In genomic region chr5:89573336-89573735, GRCh38 we compare ENCODE assay signal across 26 cellular contexts.
"Had no signal": no experiment of that assay in that cellular context is flagged by ENCODE, and none has a peak within 500 bp of the region (broad histone marks: within the 10 kb centered on the region; RNA-seq: fewer than 3 reads in every experiment).

No MANE protein-coding gene starts in this region.

- H3K9me3 ChIP-seq: breast epithelium, esophagus squamous epithelium, left ventricle myocardium inferior, sigmoid colon, tibial artery had no signal

- DNase-seq: activated CD4-positive, alpha-beta memory T cell treated with anti-CD3 and anti-CD28 coated beads, Interleukin-2, amount 10 ng/mL, durations not matched to agents 7 days and 5 days; activated CD4-positive, alpha-beta T cell treated with anti-CD3 and anti-CD28 coated beads for 1 hour; activated CD4-positive, alpha-beta T cell treated with anti-CD3 and anti-CD28 coated beads, Interleukin-2, amount 10 ng/mL, durations not matched to agents 7 days and 5 days; activated CD8-positive, alpha-beta memory T cell treated with anti-CD3 and anti-CD28 coated beads, Interleukin-2, amount 50 U/mL, for 48 hours; activated gamma-delta T cell treated with Interleukin-2 at 50 U/mL for 16 hours; activated naive CD4-positive, alpha-beta T cell treated with anti-CD3 and anti-CD28 coated beads, Interleukin-2, amount 50 U/mL, for 16 hours; activated T-cell treated with anti-CD3 and anti-CD28 coated beads, Interleukin-2, amount 50 U/mL, for 24 hours; amniotic stem cell; central memory CD4-positive, alpha-beta T cell; effector CD8-positive, alpha-beta T cell; esophagus squamous epithelium; glutamatergic neuron; left ventricle myocardium inferior; naive thymus-derived CD8-positive, alpha-beta T cell; sigmoid colon; stimulated activated CD4-positive, alpha-beta T cell treated with anti-CD3 and anti-CD28 coated beads, Interleukin-1b, Interleukin-23, amount 100 ng/mL, for 48 hours; stimulated activated CD4-positive, alpha-beta T cell treated with anti-CD3 and anti-CD28 coated beads, Interleukin-4, amount 100 ng/mL, for 4 hours; stimulated activated CD8-positive, alpha-beta memory T cell treated with anti-CD3 and anti-CD28 coated beads, Interleukin-4, amount 100 ng/mL, for 48 hours; stimulated activated naive CD8-positive, alpha-beta T cell treated with anti-CD3 and anti-CD28 coated beads, Interleukin-15, amount 100 ng/mL, for 72 hours; T-helper 17 cell; tibial artery had no signal

- H3K36me3 ChIP-seq: breast epithelium, esophagus squamous epithelium, left ventricle myocardium inferior, sigmoid colon, tibial artery had no signal

- H3K27ac ChIP-seq: breast epithelium, epithelial cell of prostate, esophagus squamous epithelium, left ventricle myocardium inferior, sigmoid colon, tibial artery had no signal

- H3K4me1 ChIP-seq: breast epithelium, esophagus squamous epithelium, left ventricle myocardium inferior, sigmoid colon, tibial artery had no signal

- H3K27me3 ChIP-seq: breast epithelium, esophagus squamous epithelium, sigmoid colon, tibial artery had no signal

- H3K4me3 ChIP-seq: breast epithelium, esophagus squamous epithelium, left ventricle myocardium inferior, lung, sigmoid colon, smooth muscle cell, tibial artery had no signal

- ATAC-seq: naive thymus-derived CD8-positive, alpha-beta T cell; stimulated activated memory B cell treated with anti-CD40 and anti-IgM and Interleukin-4, amounts not matched to agents 10 μg/mL and 1 μg/mL and 100 μg/mL, for 72 hours; stimulated activated naive CD8-positive, alpha-beta T cell treated with anti-CD3 and anti-CD28 coated beads, Interleukin-15, amount 100 ng/mL, for 72 hours; T-helper 17 cell had no signal
